In the genomic region with DNA sequence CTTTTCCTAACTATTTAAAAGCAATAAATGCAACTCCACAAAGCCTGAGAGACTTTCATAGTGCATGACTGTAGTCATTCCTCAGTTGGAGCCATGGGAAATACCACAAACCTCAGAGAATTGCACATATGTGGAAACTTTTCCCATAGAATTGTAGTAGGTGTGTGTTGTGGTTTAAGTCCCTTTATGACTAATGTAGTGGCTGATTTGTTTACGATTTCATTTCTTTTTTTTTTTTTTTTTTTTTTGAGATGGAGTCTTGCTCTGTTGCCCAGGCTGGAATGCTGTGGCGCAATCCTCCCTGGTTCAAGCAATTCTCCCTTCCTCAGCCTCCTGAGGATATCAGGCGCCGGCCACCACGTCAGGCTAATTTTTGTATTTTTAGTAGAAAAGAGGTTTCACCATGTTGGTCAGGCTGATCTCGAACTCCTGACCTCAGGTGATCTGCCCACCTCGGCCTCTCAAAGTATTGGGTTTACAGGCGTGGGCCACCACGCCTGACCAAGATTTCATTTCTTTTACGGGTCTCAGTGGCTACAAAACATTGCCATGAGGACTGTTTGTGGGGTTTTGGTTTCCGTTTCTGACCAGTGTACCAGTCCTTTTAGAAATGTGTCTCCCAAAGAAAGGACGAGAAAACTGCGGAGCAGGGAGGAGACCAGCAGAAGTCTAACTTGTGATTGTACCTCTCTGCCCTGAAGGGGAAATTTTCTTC, we compare ENCODE assay signal across 11 cellular contexts.
DNase-seq lines count a peak whose midpoint lies in the region; ATAC-seq, FAIRE-seq and TF ChIP-seq lines count a peak whose summit lies in the region.
"Had no signal": no experiment of that assay in that cellular context is flagged by ENCODE, and none has a peak within 500 bp of the region (broad histone marks: within the 10 kb centered on the region; RNA-seq: fewer than 3 reads in every experiment).

No MANE protein-coding gene starts in this region.

- intact Hi-C loops in posterior cingulate gyrus (cut with DNase I): no loop called here

- ATAC-seq in GM19023 (IDR thresholded peaks at IDR 0.05; ENCODE audit: unreplicated experiment) (no peak), HG02642 (IDR thresholded peaks at IDR 0.05; ENCODE audit: poor library complexity, unreplicated experiment) (no peak)

- TF ChIP-seq CTCF in bronchial epithelial cell (IDR thresholded peaks at IDR 0.05; ENCODE audit: insufficient read depth, low read length, severe bottlenecking): no peak
- no peak for TF ChIP-seq CTCF in osteocyte (IDR thresholded peaks at IDR 0.05)

- FAIRE-seq in bronchial epithelial cell (lab: Jason Lieb, UNC): no peak
- FAIRE-seq: G401.6 had no signal

- H3K4me1 Mint-ChIP-seq in osteocyte (ENCODE audit: unreplicated experiment): peaks cover 41% of the 10 kb centered on the region

- no peaks in the 10 kb centered on the region for H3K9me3 Mint-ChIP-seq in osteocyte (ENCODE audit: unreplicated experiment)

- H3K27me3 ChIP-seq in bronchial epithelial cell (ENCODE audit: control insufficient read depth, insufficient read depth, low read length): no peaks in the 10 kb centered on the region
- H3K27me3 ChIP-seq: upper lobe of left lung had no signal

- peak; percentile 99 for DNase-seq in EH (ENCODE audit: low read depth)
- peak; percentile 87 for DNase-seq in HS-27A (ENCODE audit: low read depth)
- DNase-seq in bronchial epithelial cell (ENCODE audit: low read depth): peak; percentile 98
- no peak for DNase-seq in osteocyte (ENCODE audit: extremely low spot score, unreplicated experiment)
- no peak for DNase-seq in posterior cingulate gyrus
- DNase-seq in activated T-cell treated with anti-CD3 and anti-CD28 coated beads, Interleukin-2, amount 50 U/mL, for 48 hours: no peak
- DNase-seq: NCI-H526 treated with DMSO at 0.1 percent for 48 hours, upper lobe of left lung had no signal

- no peaks in the 10 kb centered on the region for H3K36me3 Mint-ChIP-seq in osteocyte (ENCODE audit: unreplicated experiment)

- no peak overlapping the region for H3K4me3 ChIP-seq in bronchial epithelial cell (ENCODE audit: low read depth, low read length)
- H3K4me3 ChIP-seq: upper lobe of left lung had no signal

- no peaks in the 10 kb centered on the region for H3K36me3 ChIP-seq in bronchial epithelial cell (ENCODE audit: control insufficient read depth, insufficient read depth, low read length)
- H3K36me3 ChIP-seq: upper lobe of left lung had no signal

- H3K27ac Mint-ChIP-seq in osteocyte (ENCODE audit: unreplicated experiment): peak overlapping the region; percentile 70

- no peaks in the 10 kb centered on the region for H3K27me3 Mint-ChIP-seq in osteocyte (ENCODE audit: unreplicated experiment)

- no peak overlapping the region for H3K4me3 Mint-ChIP-seq in osteocyte (ENCODE audit: unreplicated experiment)

Comparison
In these comparisons a context has a peak if more than half of its experiments do, and no peak if none do; other contexts are left out.
1. DNase-seq: peak in EH (single experiment), HS-27A (single experiment) and bronchial epithelial cell (single experiment); none in osteocyte (single experiment), posterior cingulate gyrus (0 of 10) and activated T-cell treated with anti-CD3 and anti-CD28 coated beads, Interleukin-2, amount 50 U/mL, for 48 hours (0 of 2).